In genomic region chr7:149880871-149881301, GRCh38 we compare ENCODE assay signal across 16 cellular contexts. TPM values are rescaled to one million over a fixed set of nuclear protein-coding genes. Genes with fewer than 3 reads are reported as not detected.
DNase-seq lines count a peak whose midpoint lies in the region; ATAC-seq, FAIRE-seq and TF ChIP-seq lines count a peak whose summit lies in the region.
"Had no signal": no experiment of that assay in that cellular context is flagged by ENCODE, and none has a peak within 500 bp of the region (broad histone marks: within the 10 kb centered on the region; RNA-seq: fewer than 3 reads in every experiment).

No MANE protein-coding gene starts in this region.

- H3K9me3 ChIP-seq in mucosa of descending colon, result no peaks in the 10 kb centered on the region
- H3K9me3 ChIP-seq: MG63, vagina had no signal

- no peak for FAIRE-seq in GM19239 (lab: Jason Lieb, UNC)

- ATAC-seq in omental fat pad (ENCODE audit: low FRiP score), result no peak
- ATAC-seq in GM18498 (IDR thresholded peaks at IDR 0.05; ENCODE audit: unreplicated experiment), result no peak
- ATAC-seq in mucosa of descending colon, result no peak
- no peak for ATAC-seq in GM21360 (IDR thresholded peaks at IDR 0.05; ENCODE audit: unreplicated experiment)
- ATAC-seq: left colon had no signal

- H3K4me3 ChIP-seq in mucosa of descending colon, result no peak overlapping the region
- H3K4me3 ChIP-seq: MG63, vagina had no signal

- H3K36me3 ChIP-seq in mucosa of descending colon (ENCODE audit: low read depth), result no peaks in the 10 kb centered on the region
- H3K36me3 ChIP-seq: MG63, vagina had no signal

- peak; percentile 61 for DNase-seq in DMS79 (lab: John Stamatoyannopoulos, UW)
- DNase-seq in RPMI8226, result peak; percentile 0
- peak; percentile 60 to 91 (median 80) for DNase-seq in head of caudate nucleus
- DNase-seq in omental fat pad (ENCODE audit: low spot score), result peak; percentile 17
- DNase-seq in mucosa of descending colon, result no peak
- DNase-seq in GM19239 (ENCODE audit: insufficient read length, low spot score), result no peak
- DNase-seq: activated T-cell treated with anti-CD3 and anti-CD28 coated beads for 4 hours; DMS153; effector CD8-positive, alpha-beta T cell; foreskin melanocyte; MG63; stimulated activated CD4-positive, alpha-beta T cell treated with anti-CD3 and anti-CD28 coated beads, Interleukin-15, amount 100 ng/mL, for 24 hours had no signal

- peaks cover 9% of the 10 kb centered on the region for H3K4me1 ChIP-seq in mucosa of descending colon (ENCODE audit: low read depth)
- H3K4me1 ChIP-seq: vagina had no signal

- intact Hi-C loops in head of caudate nucleus (cut with DNase I) (loop anchor here (5.0 kb wide), 1 partner anchor 166 kb away; no protein-coding TSS in a partner anchor), mucosa of descending colon (cut with DNase I, micrococcal nuclease) (no loop called here)

- TF ChIP-seq CTCF in omental fat pad (IDR thresholded peaks at IDR 0.05), result no peak
- TF ChIP-seq CTCF in mucosa of descending colon (IDR thresholded peaks at IDR 0.05), result no peak

RNA-seq across cellular contexts. Expression of gene ATP6V0E2, which starts 7.1 kb away (rescaled TPM):
- total RNA-seq in omental fat pad (10 to 100 TPM in 2 of 4 donors, 1 to 10 TPM in 2; 7.1 to 21.2 (median 11.1) TPM), mucosa of descending colon (10 to 100 TPM; 12.7 to 23.7 (median 20.9) TPM)

RNA-seq across cellular contexts. Expression of gene ZNF862, which starts 42.7 kb away (rescaled TPM):
- total RNA-seq in omental fat pad, result 10 to 100 TPM in 2 of 4 donors, 1 to 10 TPM in 2; 4.4 to 20.6 (median 10.4) TPM
- 10 to 100 TPM; 18.0 to 25.4 (median 25.2) TPM for total RNA-seq in mucosa of descending colon

Comparison
In these comparisons a context has a peak if more than half of its experiments do, and no peak if none do; other contexts are left out.
1. DNase-seq: peak in DMS79 (single experiment), RPMI8226 (single experiment), head of caudate nucleus (42 of 42) and omental fat pad (single experiment); none in mucosa of descending colon (0 of 3) and GM19239 (single experiment).